In genomic region chr9:121222524-121223171, GRCh38 we compare ENCODE assay signal across 8 cellular contexts. TPM values are rescaled to one million over a fixed set of nuclear protein-coding genes. Genes with fewer than 3 reads are reported as not detected.
A peak's percentile ranks its signal among the peaks of the same experiment; 100 is the strongest.
DNase-seq lines count a peak whose midpoint lies in the region; ATAC-seq and TF ChIP-seq lines count a peak whose summit lies in the region.

No MANE protein-coding gene starts in this region.

- no peaks in the 10 kb centered on the region for H3K36me3 Mint-ChIP-seq in nephron (ENCODE audit: low read depth)

- peaks cover 0 to 9% (median 0%) of the 10 kb centered on the region in 12 donors for H3K4me1 ChIP-seq in heart left ventricle
- no peaks in the 10 kb centered on the region for H3K4me1 ChIP-seq in colonic mucosa

- H3K9me3 Mint-ChIP-seq in nephron: no peaks in the 10 kb centered on the region

- peaks cover 6% of the 10 kb centered on the region for H3K4me1 Mint-ChIP-seq in nephron

- no peak for TF ChIP-seq POLR2A in heart left ventricle (IDR thresholded peaks at IDR 0.05)

- H3K27me3 ChIP-seq in heart left ventricle: no peaks in the 10 kb centered on the region
- H3K27me3 ChIP-seq in colonic mucosa: no peaks in the 10 kb centered on the region

- H3K9me3 ChIP-seq in heart left ventricle (no peaks in the 10 kb centered on the region), colonic mucosa (no peaks in the 10 kb centered on the region)

- TF ChIP-seq CTCF in heart left ventricle (IDR thresholded peaks at IDR 0.05) (peak; percentile 59 to 84 (median 75)), colonic mucosa (IDR thresholded peaks at IDR 0.05) (peak; percentile 81), nephron (IDR thresholded peaks at IDR 0.05; ENCODE audit: unreplicated experiment in 3 of 3) (peak; percentile 42 to 59 (median 53))

- H3K4me3 ChIP-seq in heart left ventricle (no peak overlapping the region), colonic mucosa (no peak overlapping the region)

- no peak overlapping the region for H3K4me3 Mint-ChIP-seq in nephron

- peak in 1 of 4 donors; percentile 56 for ATAC-seq in heart left ventricle

- intact Hi-C loops in heart left ventricle (cut with DNase I): loop anchor here in 6 of 10 donors (5.0 to 10.0 kb wide), 6 partner anchors 45 to 175 kb away; partner anchors contain the start of gene GSN (in 2 of the 6)
- intact Hi-C loops in cardiac septum (cut with DNase I): loop anchor here (5.0 kb wide), 1 partner anchor 55 kb away; no protein-coding TSS in a partner anchor
- intact Hi-C loops in colonic mucosa (cut with DNase I): loop anchor here (5.0 kb wide), 1 partner anchor 40 kb away; no protein-coding TSS in a partner anchor

- H3K27ac Mint-ChIP-seq in nephron: no peak overlapping the region

- H3K36me3 ChIP-seq in heart left ventricle: no peaks in the 10 kb centered on the region
- no peaks in the 10 kb centered on the region for H3K36me3 ChIP-seq in colonic mucosa

- H3K27ac ChIP-seq in heart left ventricle (no peak overlapping the region), colonic mucosa (no peak overlapping the region)

- no peak overlapping the region for H3K9ac ChIP-seq in colonic mucosa (ENCODE audit: low read depth in 2 of 2, low read length in 2 of 2)

- no peak for DNase-seq in heart left ventricle
- no peak for DNase-seq in cardiac septum (ENCODE audit: low spot score)
- peak; percentile 65 for DNase-seq in NCI-H748 (lab: John Stamatoyannopoulos, UW; ENCODE audit: unreplicated experiment)
- no peak for DNase-seq in colonic mucosa
- DNase-seq in activated CD4-positive, alpha-beta T cell treated with anti-CD3 and anti-CD28 coated beads, Interleukin-2, amount 50 U/mL, for 4 hours: no peak
- DNase-seq in activated gamma-delta T cell (lab: John Stamatoyannopoulos, UW): no peak
- DNase-seq in KG1 (lab: John Stamatoyannopoulos, UW): no peak

- H3K27me3 Mint-ChIP-seq in nephron (ENCODE audit: low read depth): peaks cover 5% of the 10 kb centered on the region

- 63 to 66% (median 64%) methylated on average over 12 of the region's 12 CpGs for WGBS in heart left ventricle, 4 donors

RNA-seq across cellular contexts. Expression of gene RAB14, which starts 21.0 kb away (rescaled TPM):
- total RNA-seq in heart left ventricle (10 to 100 TPM; 23.9 to 66.9 (median 51.7) TPM), cardiac septum (49.9 TPM), colonic mucosa (100 to 1,000 TPM in 1 of 2 donors, 10 to 100 TPM in 1; 78.5 to 108 TPM)
- 10 to 100 TPM; 15.8 to 37.0 TPM for polyA plus RNA-seq in heart left ventricle

RNA-seq across cellular contexts. Expression of gene GSN, which starts 45.3 kb away (rescaled TPM):
- total RNA-seq in heart left ventricle (1,000 to 10,000 TPM in 2 of 9 donors, 100 to 1,000 TPM in 7; 422 to 2,088 (median 703) TPM), cardiac septum (855 TPM), colonic mucosa (100 to 1,000 TPM; 413 to 553 TPM)
- 100 to 1,000 TPM; 379 to 481 TPM for polyA plus RNA-seq in heart left ventricle
